8 cellular contexts compared by ENCODE assay signal in genomic region chr3:169662215-169663070, GRCh38. TPM values are rescaled to one million over a fixed set of nuclear protein-coding genes. Genes with fewer than 3 reads are reported as not detected.
A peak's percentile ranks its signal among the peaks of the same experiment; 100 is the strongest.
DNase-seq lines count a peak whose midpoint lies in the region; ATAC-seq and TF ChIP-seq lines count a peak whose summit lies in the region.

No MANE protein-coding gene starts in this region.

- peak; percentile 79 for TF ChIP-seq CTCF in RWPE1 (conservative IDR thresholded peaks at IDR 0.05; ENCODE audit: low read depth)
- peak; percentile 56 for TF ChIP-seq CTCF in kidney epithelial cell (IDR thresholded peaks at IDR 0.05; ENCODE audit: insufficient read depth, low read length, poor library complexity, severe bottlenecking)

- CTCF ChIA-PET in RWPE1 (lab: Yijun Ruan, JAX): interaction anchor here (0.5 to 1.0 kb wide), 6 partner anchors 358 to 815 kb away, joined by 3 to 4 read pairs (median 3); no protein-coding TSS in a partner anchor

- H3K4me3 ChIP-seq in kidney epithelial cell (ENCODE audit: low read depth, low read length): peak overlapping the region; percentile 61

- peak; percentile 73 for DNase-seq in ELR (ENCODE audit: low read depth)
- peak; percentile 65 for DNase-seq in RWPE1 (ENCODE audit: low spot score)
- peak in 15 of 61 donors; percentile 6 to 52 (median 27) for DNase-seq in caudate nucleus (lab: John Stamatoyannopoulos, UW)
- DNase-seq in kidney epithelial cell (ENCODE audit: low read depth): no peak
- peak; percentile 26 to 53 for DNase-seq in stimulated activated CD4-positive, alpha-beta T cell treated with anti-CD3 and anti-CD28 coated beads, Interleukin-2, amount 100 ng/mL, for 24 hours
- DNase-seq in NCI-H187 treated with DMSO at 0.1 percent for 48 hours (lab: John Stamatoyannopoulos, UW): no peak

- peak; percentile 58; the same call in 1 of the 2 replicates for TF ChIP-seq RAD21 in Ishikawa (IDR thresholded peaks at IDR 0.05; ENCODE audit: low read depth)

- H3K27ac ChIP-seq in RWPE1 (peak overlapping the region; percentile 84), caudate nucleus (ENCODE audit: low read depth, low read length) (peak overlapping the region; percentile 16)

- H3K27me3 ChIP-seq in kidney epithelial cell (ENCODE audit: control insufficient read depth, insufficient read depth, low read length): peaks cover 41% of the 10 kb centered on the region

- TF ChIP-seq EP300 in Ishikawa (IDR thresholded peaks at IDR 0.05; ENCODE audit: borderline replicate concordance): peak; percentile 6; the same call in 1 of the 2 replicates

- peak; percentile 56 for ATAC-seq in GM21723 (IDR thresholded peaks at IDR 0.05; ENCODE audit: unreplicated experiment)

- H3K36me3 ChIP-seq in kidney epithelial cell (ENCODE audit: control insufficient read depth, insufficient read depth, low read length): no peaks in the 10 kb centered on the region

- POLR2A ChIA-PET in RWPE1 (lab: Yijun Ruan, JAX; ENCODE audit: low non-redundant PET): no interaction called here

TF ChIP-seq in Ishikawa, 13 proteins besides CTCF, POLR2A, EP300 and RAD21:
- TF ChIP-seq CEBPB (IDR thresholded peaks at IDR 0.05) (no peak), REST (IDR thresholded peaks at IDR 0.05; ENCODE audit: low read depth) (no peak), YY1 (IDR thresholded peaks at IDR 0.05; ENCODE audit: low read depth) (peak; percentile 63; the same call in 1 of the 2 replicates), CREB1 (IDR thresholded peaks at IDR 0.05; ENCODE audit: low read depth) (no peak), ZBTB7A (IDR thresholded peaks at IDR 0.05; ENCODE audit: low read depth) (peak; percentile 65; the same call in 1 of the 2 replicates), EGR1 (IDR thresholded peaks at IDR 0.05) (peak; percentile 45; the same call in 1 of the 2 replicates)
- TF ChIP-seq, protein P1, sequence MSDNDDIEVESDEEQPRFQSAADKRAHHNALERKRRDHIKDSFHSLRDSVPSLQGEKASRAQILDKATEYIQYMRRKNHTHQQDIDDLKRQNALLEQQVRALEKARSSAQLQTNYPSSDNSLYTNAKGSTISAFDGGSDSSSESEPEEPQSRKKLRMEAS (IDR thresholded peaks at IDR 0.05): peak; percentile 53
TF ChIP-seq in Ishikawa: peak in this region for 4.

RNA-seq across cellular contexts. Expression of gene MECOM, which starts 1.1 kb away (rescaled TPM):
- total RNA-seq in kidney epithelial cell: 12.4 and 12.6 TPM in 2 replicates

Comparison
In these comparisons a context has a peak if more than half of its experiments do, and no peak if none do; other contexts are left out.
1. DNase-seq: peak in ELR (single experiment), RWPE1 (single experiment) and stimulated activated CD4-positive, alpha-beta T cell treated with anti-CD3 and anti-CD28 coated beads, Interleukin-2, amount 100 ng/mL, for 24 hours (2 of 2); none in kidney epithelial cell (single experiment) and NCI-H187 treated with DMSO at 0.1 percent for 48 hours (single experiment).